In the genomic region with DNA sequence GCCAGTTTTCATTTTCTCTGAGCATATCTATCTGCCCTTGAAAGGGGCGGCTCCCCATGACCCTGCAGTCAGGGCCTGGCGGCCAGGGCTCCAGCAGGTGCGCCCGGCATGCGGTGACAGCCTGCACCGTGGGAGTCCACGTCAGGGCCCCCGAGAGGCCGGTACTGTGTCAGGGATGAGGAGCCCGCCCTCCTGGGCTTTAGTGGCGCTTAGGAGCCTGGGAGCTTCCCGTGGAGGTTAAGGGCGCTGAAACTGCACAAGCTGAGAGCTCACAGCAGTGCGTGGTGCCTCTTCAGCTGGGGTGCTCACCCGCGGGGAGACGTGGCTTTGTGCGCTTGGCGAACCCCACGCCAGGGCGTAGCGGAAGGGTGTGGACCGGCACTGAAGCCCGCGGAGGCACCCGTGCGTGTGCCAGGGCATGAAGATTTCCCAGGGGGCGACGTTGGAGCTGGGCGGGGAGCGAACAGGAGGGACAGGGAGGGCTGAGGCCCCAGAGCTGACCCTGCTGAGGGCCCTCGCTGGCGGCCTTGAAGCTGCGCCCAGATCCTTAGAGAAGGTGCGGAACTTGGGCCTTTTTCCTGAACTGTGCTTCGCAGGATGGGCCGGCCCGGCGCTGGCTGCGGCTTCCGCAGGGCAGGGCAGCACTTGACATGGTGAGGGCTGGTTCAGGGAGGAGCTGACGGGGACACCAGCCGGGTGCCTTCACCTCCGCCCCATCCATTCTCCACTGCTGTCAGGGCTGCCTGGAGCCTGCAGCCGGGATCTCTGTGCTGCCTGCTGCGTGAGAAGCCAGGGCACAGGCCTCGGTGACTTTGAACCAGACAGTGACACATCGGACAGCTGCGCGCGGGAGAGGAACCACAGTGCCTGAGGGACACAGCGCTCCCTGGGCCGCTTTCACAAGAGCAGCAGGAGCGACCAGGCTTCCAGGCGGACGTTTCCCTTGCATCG, we compare ENCODE assay signal across 9 cellular contexts. TPM values are rescaled to one million over a fixed set of nuclear protein-coding genes. Genes with fewer than 3 reads are reported as not detected.
DNase-seq lines count a peak whose midpoint lies in the region; ATAC-seq and TF ChIP-seq lines count a peak whose summit lies in the region.
"Had no signal": no experiment of that assay in that cellular context is flagged by ENCODE, and none has a peak within 500 bp of the region (broad histone marks: within the 10 kb centered on the region; RNA-seq: fewer than 3 reads in every experiment).

No MANE protein-coding gene starts in this region.

- in situ Hi-C loops in transverse colon (cut with MboI; ENCODE audit: low pct_ligation_motif_present in 1 of 4, low pct_unique_long_range_greater_than_20kb in 1 of 4, low sequenced_read_pairs in 3 of 4), result no loop called here

- no peaks in the 10 kb centered on the region for H3K36me3 ChIP-seq in transverse colon

- ATAC-seq in activated CD4-positive, CD25-positive, alpha-beta regulatory T cell treated with anti-CD3 and anti-CD28 coated beads, Interleukin-2, amount 50 U/mL, for 24 hours, result peak; percentile 57 to 58
- ATAC-seq in HG02840 (IDR thresholded peaks at IDR 0.05; ENCODE audit: low FRiP score, unreplicated experiment), result no peak

- intact Hi-C loops in transverse colon (cut with DNase I; ENCODE audit: low total_unique reads), result loop anchor here (10.0 kb wide), 1 partner anchor 277 kb away; no protein-coding TSS in a partner anchor

- DNase-seq in ELF-1 (ENCODE audit: low read depth, low spot score) (peak; percentile 75), HS-5 (ENCODE audit: low read depth) (peak; percentile 18), dermis blood vessel endothelial cell (peak; percentile 55), midbrain (lab: John Stamatoyannopoulos, UW) (peak; percentile 34), transverse colon (peak; percentile 58)
- no peak for DNase-seq in effector CD8-positive, alpha-beta T cell (lab: John Stamatoyannopoulos, UW)

- H3K4me3 ChIP-seq in transverse colon, result peak overlapping the region; percentile 29 to 50 (median 36)

- H3K9me3 ChIP-seq in transverse colon, result no peaks in the 10 kb centered on the region

- peak; percentile 35 for TF ChIP-seq POLR2A in transverse colon (IDR thresholded peaks at IDR 0.05)

- H3K27ac ChIP-seq in transverse colon, result peak overlapping the region; percentile 44 to 76 (median 54)

- peaks cover 0 to 41% (median 17%) of the 10 kb centered on the region in 4 donors for H3K4me1 ChIP-seq in transverse colon

- TF ChIP-seq EP300 in transverse colon (IDR thresholded peaks at IDR 0.05; ENCODE audit: low read depth), result no peak

- WGBS in transverse colon (ENCODE audit: low coverage in 1 of 2), 2 donors, result 44% methylated on average over 57 of the region's 57 CpGs; no CpG with 5 or more reads in 1 of the 2 donors

- TF ChIP-seq CTCF in transverse colon (IDR thresholded peaks at IDR 0.05), result no peak

- no peaks in the 10 kb centered on the region for H3K27me3 ChIP-seq in transverse colon

RNA-seq across cellular contexts. Expression of a gene that starts 32.9 kb away (rescaled TPM):
- total RNA-seq in dermis blood vessel endothelial cell, result not detected in 2 replicates
- total RNA-seq in transverse colon, result not detected
- total RNA-seq: SK-MEL-5 had no signal

RNA-seq across cellular contexts. Expression of a gene that starts 33.0 kb away (rescaled TPM):
- 43.9 and 73.8 TPM in 2 replicates for total RNA-seq in dermis blood vessel endothelial cell
- total RNA-seq in transverse colon, result 100 to 1,000 TPM in 1 of 4 donors, 10 to 100 TPM in 3; 40.0 to 111 (median 79.4) TPM
